2 cellular contexts compared by ENCODE assay signal in genomic region chr3:184389384-184389783, GRCh38.
TF ChIP-seq lines count a peak whose summit lies in the region.

No MANE protein-coding gene starts in this region.

TF ChIP-seq in GM23338, 12 proteins besides CTCF, POLR2A, EP300 and RAD21:
- no peak for TF ChIP-seq EZH2 (IDR thresholded peaks at IDR 0.05; ENCODE audit: low read depth, unreplicated experiment)
- no peak for TF ChIP-seq JUNB (IDR thresholded peaks at IDR 0.05; ENCODE audit: unreplicated experiment)
- no peak for TF ChIP-seq ZNF331 (CRISPR knock-in tag; IDR thresholded peaks at IDR 0.05; ENCODE audit: low read depth)
- no peak for TF ChIP-seq ZNF114 (CRISPR knock-in tag; IDR thresholded peaks at IDR 0.05)
- no peak for TF ChIP-seq CREB1 (CRISPR knock-in tag; IDR thresholded peaks at IDR 0.05; ENCODE audit: low read depth)
- TF ChIP-seq ETS1 (IDR thresholded peaks at IDR 0.05): no peak
- no peak for TF ChIP-seq STAT1 (IDR thresholded peaks at IDR 0.05; ENCODE audit: unreplicated experiment)
- TF ChIP-seq ZNF462 (CRISPR knock-in tag; IDR thresholded peaks at IDR 0.05): no peak
- no peak for TF ChIP-seq NANOG (IDR thresholded peaks at IDR 0.05; ENCODE audit: borderline replicate concordance)
- no peak for TF ChIP-seq REST (IDR thresholded peaks at IDR 0.05; ENCODE audit: unreplicated experiment)
- TF ChIP-seq EZH2phosphoT487 (IDR thresholded peaks at IDR 0.05; ENCODE audit: unreplicated experiment): no peak
- TF ChIP-seq POLR2AphosphoS5 (IDR thresholded peaks at IDR 0.05; ENCODE audit: low read depth): no peak

TF ChIP-seq in HepG2, 621 proteins besides CTCF, POLR2A, EP300 and RAD21:
- TF ChIP-seq KAT7 (CRISPR knock-in tag; IDR thresholded peaks at IDR 0.05; ENCODE audit: borderline replicate concordance): no peak
- no peak for TF ChIP-seq ZC3H4 (CRISPR knock-in tag; IDR thresholded peaks at IDR 0.05; ENCODE audit: borderline replicate concordance)
- TF ChIP-seq LRRFIP1 (CRISPR knock-in tag; conservative IDR thresholded peaks at IDR 0.05): no peak
- no peak for TF ChIP-seq FOXA1 (IDR thresholded peaks at IDR 0.05)
- no peak for TF ChIP-seq FOXA1 (CRISPR knock-in tag; IDR thresholded peaks at IDR 0.05)
- TF ChIP-seq MYNN (CRISPR knock-in tag; IDR thresholded peaks at IDR 0.05; ENCODE audit: low read depth): no peak
- TF ChIP-seq HNF4G (IDR thresholded peaks at IDR 0.05; ENCODE audit: borderline replicate concordance, low read depth, low read length): no peak
- no peak for TF ChIP-seq HNF4G (CRISPR knock-in tag; IDR thresholded peaks at IDR 0.05; ENCODE audit: borderline replicate concordance, low read depth)
- no peak for TF ChIP-seq ESRRA (CRISPR knock-in tag; IDR thresholded peaks at IDR 0.05; ENCODE audit: low read depth)
- no peak for TF ChIP-seq HNF4A (CRISPR knock-in tag; IDR thresholded peaks at IDR 0.05)
- no peak for TF ChIP-seq NAIF1 (CRISPR knock-in tag; IDR thresholded peaks at IDR 0.05; ENCODE audit: borderline replicate concordance)
- TF ChIP-seq ZSCAN30 (CRISPR knock-in tag; IDR thresholded peaks at IDR 0.05): no peak
- no peak for TF ChIP-seq ZXDC (CRISPR knock-in tag; IDR thresholded peaks at IDR 0.05)
- no peak for TF ChIP-seq PAWR (CRISPR knock-in tag; IDR thresholded peaks at IDR 0.05; ENCODE audit: borderline replicate concordance)
- no peak for TF ChIP-seq IRF1 (CRISPR knock-in tag; IDR thresholded peaks at IDR 0.05; ENCODE audit: low read depth)
- TF ChIP-seq ETV6 (CRISPR knock-in tag; conservative IDR thresholded peaks at IDR 0.05): no peak
- TF ChIP-seq ZBTB40 (IDR thresholded peaks at IDR 0.05): no peak
- no peak for TF ChIP-seq ZBTB40 (CRISPR knock-in tag; IDR thresholded peaks at IDR 0.05)
- no peak for TF ChIP-seq ZMAT3 (CRISPR knock-in tag; conservative IDR thresholded peaks at IDR 0.05)
